Comparison of ENCODE assay signal across 23 cellular contexts in the genomic region with DNA sequence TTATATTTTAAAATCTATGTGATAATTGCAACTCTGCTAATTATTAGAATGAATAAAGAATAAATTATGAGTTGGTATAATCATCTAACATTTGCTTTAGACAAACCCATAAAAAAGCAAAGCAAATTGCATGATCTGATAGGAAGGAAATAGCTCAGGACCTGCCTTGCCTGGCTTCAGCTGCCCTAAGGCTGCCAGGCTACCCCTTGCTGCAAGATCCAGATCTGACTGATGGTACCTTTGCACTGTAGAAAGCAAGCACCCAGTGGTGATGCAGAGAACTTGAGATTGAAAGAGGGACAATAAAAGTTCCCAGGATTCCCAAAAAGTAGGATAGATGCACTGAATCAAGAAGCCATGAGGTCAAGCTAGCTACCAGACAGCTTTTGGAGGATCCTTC.
DNase-seq lines count a peak whose midpoint lies in the region; ATAC-seq and TF ChIP-seq lines count a peak whose summit lies in the region.
"Had no signal": no experiment of that assay in that cellular context is flagged by ENCODE, and none has a peak within 500 bp of the region (broad histone marks: within the 10 kb centered on the region; RNA-seq: fewer than 3 reads in every experiment).

No MANE protein-coding gene starts in this region.

- H3K9me3 Mint-ChIP-seq in activated CD8-positive, alpha-beta memory T cell treated with anti-CD3 and anti-CD28 coated beads, Interleukin-2, amount 10 ng/mL, durations not matched to agents 7 days and 5 days (ENCODE audit: low read depth): no peaks in the 10 kb centered on the region
- H3K9me3 Mint-ChIP-seq: CD4-positive, alpha-beta T cell; CD8-positive, alpha-beta T cell had no signal

- H3K4me1 Mint-ChIP-seq in activated CD8-positive, alpha-beta memory T cell treated with anti-CD3 and anti-CD28 coated beads, Interleukin-2, amount 10 ng/mL, durations not matched to agents 7 days and 5 days: no peaks in the 10 kb centered on the region

- no peak for ATAC-seq in activated CD8-positive, alpha-beta memory T cell treated with anti-CD3 and anti-CD28 coated beads, Interleukin-2, amount 10 ng/mL, durations not matched to agents 7 days and 5 days
- ATAC-seq: CD8-positive, alpha-beta T cell; GM12878 had no signal

- intact Hi-C loops in spleen (cut with DNase I; ENCODE audit: low total_unique reads): no loop called here

- peak; percentile 7 for DNase-seq in activated CD8-positive, alpha-beta memory T cell treated with anti-CD3 and anti-CD28 coated beads, Interleukin-2, amount 10 ng/mL, durations not matched to agents 7 days and 5 days
- no peak for DNase-seq in activated CD8-positive, alpha-beta memory T cell treated with anti-CD3 and anti-CD28 coated beads for 24 hours
- peak; percentile 58 for DNase-seq in BE2C
- DNase-seq in spleen: peak; percentile 13
- DNase-seq in activated CD4-positive, alpha-beta T cell treated with anti-CD3 and anti-CD28 coated beads, Interleukin-2, amount 50 U/mL, for 1 hour: no peak
- no peak for DNase-seq in NCI-H345 treated with DMSO at 0.1 percent for 48 hours (lab: John Stamatoyannopoulos, UW; ENCODE audit: unreplicated experiment)
- DNase-seq: 8988T; ACHN; Caco-2; Calu3; CD4-positive, alpha-beta T cell; DMS 273 treated with DMSO at 0.1 percent for 48 hours; DMS153; DMS53; DMS79; DND-41; EL; GDM1 had no signal

- peaks cover 44% of the 10 kb centered on the region for H3K4me1 ChIP-seq in BE2C
- no peaks in the 10 kb centered on the region for H3K4me1 ChIP-seq in spleen
- H3K4me1 ChIP-seq: Caco-2 had no signal

- H3K4me3 Mint-ChIP-seq in activated CD8-positive, alpha-beta memory T cell treated with anti-CD3 and anti-CD28 coated beads, Interleukin-2, amount 10 ng/mL, durations not matched to agents 7 days and 5 days: no peak overlapping the region
- H3K4me3 Mint-ChIP-seq: CD4-positive, alpha-beta T cell; CD8-positive, alpha-beta T cell had no signal

- H3K4me3 ChIP-seq in BE2C (ENCODE audit: low read depth, low read length) (no peak overlapping the region), spleen (no peak overlapping the region)
- H3K4me3 ChIP-seq: BLaER1 treated with 17β-estradiol and CSF1 and Interleukin-3, amounts not matched to agents 10 nM and 100 nM; GM12878 had no signal

- CTCF ChIA-PET in activated CD8-positive, alpha-beta memory T cell treated with anti-CD3 and anti-CD28 coated beads, Interleukin-2, amount 10 ng/mL, durations not matched to agents 7 days and 5 days (lab: Charles Lee): no interaction called here

- H3K27me3 ChIP-seq in BE2C: no peaks in the 10 kb centered on the region
- no peaks in the 10 kb centered on the region for H3K27me3 ChIP-seq in spleen (replicated peaks in 1 of 7)
- H3K27me3 ChIP-seq: BLaER1 treated with 17β-estradiol and CSF1 and Interleukin-3, amounts not matched to agents 10 nM and 100 nM had no signal

- no peak for TF ChIP-seq POLR2A in spleen (IDR thresholded peaks at IDR 0.05)

- H3K27ac ChIP-seq in VCaP (peak overlapping the region; percentile 64), spleen (no peak overlapping the region)
- H3K27ac ChIP-seq: BLaER1 treated with 17β-estradiol and CSF1 and Interleukin-3, amounts not matched to agents 10 nM and 100 nM; C4-2B had no signal

- no peak overlapping the region for H3K27ac Mint-ChIP-seq in activated CD8-positive, alpha-beta memory T cell treated with anti-CD3 and anti-CD28 coated beads, Interleukin-2, amount 10 ng/mL, durations not matched to agents 7 days and 5 days
- H3K27ac Mint-ChIP-seq: CD4-positive, alpha-beta T cell; CD8-positive, alpha-beta T cell had no signal

- H3K9me3 ChIP-seq in BE2C (no peaks in the 10 kb centered on the region), spleen (no peaks in the 10 kb centered on the region)
- H3K9me3 ChIP-seq: BLaER1 treated with 17β-estradiol and CSF1 and Interleukin-3, amounts not matched to agents 10 nM and 100 nM; Caco-2 had no signal

- H3K36me3 ChIP-seq in BE2C (no peaks in the 10 kb centered on the region), spleen (no peaks in the 10 kb centered on the region)
- H3K36me3 ChIP-seq: BLaER1 treated with 17β-estradiol and CSF1 and Interleukin-3, amounts not matched to agents 10 nM and 100 nM had no signal

- no peaks in the 10 kb centered on the region for H3K36me3 Mint-ChIP-seq in activated CD8-positive, alpha-beta memory T cell treated with anti-CD3 and anti-CD28 coated beads, Interleukin-2, amount 10 ng/mL, durations not matched to agents 7 days and 5 days
- H3K36me3 Mint-ChIP-seq: CD8-positive, alpha-beta T cell had no signal

- H3K27me3 Mint-ChIP-seq in activated CD8-positive, alpha-beta memory T cell treated with anti-CD3 and anti-CD28 coated beads, Interleukin-2, amount 10 ng/mL, durations not matched to agents 7 days and 5 days: peaks cover 20% of the 10 kb centered on the region

- TF ChIP-seq CTCF in BE2C (IDR thresholded peaks at IDR 0.05; ENCODE audit: low read depth, low read length) (peak; percentile 38), VCaP (conservative IDR thresholded peaks at IDR 0.05) (peak; percentile 12; the same call in 1 of the 2 replicates), spleen (IDR thresholded peaks at IDR 0.05 in 8 of 11, conservative IDR thresholded peaks at IDR 0.05 in 3 of 11) (no peak)

Comparison
In these comparisons a context has a peak if more than half of its experiments do, and no peak if none do; other contexts are left out.
1. DNase-seq: peak in activated CD8-positive, alpha-beta memory T cell treated with anti-CD3 and anti-CD28 coated beads, Interleukin-2, amount 10 ng/mL, durations not matched to agents 7 days and 5 days (single experiment), BE2C (single experiment) and spleen (single experiment); none in activated CD8-positive, alpha-beta memory T cell treated with anti-CD3 and anti-CD28 coated beads for 24 hours (single experiment), activated CD4-positive, alpha-beta T cell treated with anti-CD3 and anti-CD28 coated beads, Interleukin-2, amount 50 U/mL, for 1 hour (single experiment) and NCI-H345 treated with DMSO at 0.1 percent for 48 hours (single experiment).
2. CTCF ChIP-seq: peak in BE2C (single experiment) and VCaP (single experiment); none in spleen (0 of 11).